1 cellular context compared by ENCODE assay signal in genomic region chr1:201955009-201955749, GRCh38.
A peak's percentile ranks its signal among the peaks of the same experiment; 100 is the strongest.
TF ChIP-seq lines count a peak whose summit lies in the region.

TSS of gene TIMM17A (plus strand) at chr1:201955503. CDS start at chr1:201955527, 24 bp downstream.

TF ChIP-seq in GM12878, 131 proteins besides CTCF, POLR2A, EP300 and RAD21 (continued from another document and continues in another):
- no peak for TF ChIP-seq CUX1 (IDR thresholded peaks at IDR 0.05; ENCODE audit: insufficient replicate concordance, low read depth, low read length)
- 0 out of 2 replicates have a peak, but pooled peaks have one; percentile 11 for TF ChIP-seq TCF12 (IDR thresholded peaks at IDR 0.05; ENCODE audit: low read depth, low read length)
- TF ChIP-seq ZBTB40 (IDR thresholded peaks at IDR 0.05; ENCODE audit: borderline replicate concordance), result peak; percentile 81; the same call in 1 of the 2 replicates
- no peak for TF ChIP-seq SIX5 (IDR thresholded peaks at IDR 0.05; ENCODE audit: low read depth, low read length, severe bottlenecking)
- peak; percentile 50; the same call in 1 of the 2 replicates for TF ChIP-seq HCFC1 (IDR thresholded peaks at IDR 0.05; ENCODE audit: low read length)
- no peak for TF ChIP-seq SMC3 (IDR thresholded peaks at IDR 0.05; ENCODE audit: borderline replicate concordance, low read length)
- TF ChIP-seq MTA2 (IDR thresholded peaks at IDR 0.05; ENCODE audit: low read depth), result peak; percentile 74
- TF ChIP-seq PAX8 (IDR thresholded peaks at IDR 0.05), result no peak
- TF ChIP-seq FOS (IDR thresholded peaks at IDR 0.05; ENCODE audit: borderline replicate concordance, extremely low read depth, insufficient read length), result no peak
- TF ChIP-seq CREB1 (IDR thresholded peaks at IDR 0.05; ENCODE audit: low read depth), result peak; percentile 80
- TF ChIP-seq ZNF592 (IDR thresholded peaks at IDR 0.05), result no peak
- no peak for TF ChIP-seq CHD1 (IDR thresholded peaks at IDR 0.05; ENCODE audit: low read depth, low read length)
- no peak; the same call in 1 of the 2 replicates for TF ChIP-seq BRCA1 (IDR thresholded peaks at IDR 0.05; ENCODE audit: low read depth, low read length)
- TF ChIP-seq CBX5 (IDR thresholded peaks at IDR 0.05; ENCODE audit: low read depth), result no peak
- TF ChIP-seq ETV6 (conservative IDR thresholded peaks at IDR 0.05 in 1 of 2, IDR thresholded peaks at IDR 0.05 in 1 of 2; ENCODE audit: borderline replicate concordance in 1 of 2, low read depth in 1 of 2), result no peak
- peak; percentile 63; the same call in 1 of the 2 replicates for TF ChIP-seq YBX1 (IDR thresholded peaks at IDR 0.05)
- TF ChIP-seq MEF2B (IDR thresholded peaks at IDR 0.05; ENCODE audit: partially characterized antibody, poor library complexity, severe bottlenecking), result peak; percentile 23
- TF ChIP-seq SMAD5 (IDR thresholded peaks at IDR 0.05; ENCODE audit: low read depth), result peak; percentile 84
- TF ChIP-seq CEBPB (IDR thresholded peaks at IDR 0.05; ENCODE audit: borderline replicate concordance in 1 of 2, low read depth in 2 of 2, low read length in 2 of 2), result no peak
- TF ChIP-seq ZBED1 (IDR thresholded peaks at IDR 0.05; ENCODE audit: borderline replicate concordance), result 0 out of 2 replicates have a peak, but pooled peaks have one; percentile 36
- TF ChIP-seq ZNF384 (IDR thresholded peaks at IDR 0.05; ENCODE audit: borderline replicate concordance, low read depth, low read length), result no peak
- no peak for TF ChIP-seq ZBTB11 (CRISPR knock-in tag; IDR thresholded peaks at IDR 0.05)
- peak; percentile 40; the same call in 1 of the 2 replicates for TF ChIP-seq BCL11A (IDR thresholded peaks at IDR 0.05; ENCODE audit: low read depth, low read length)
- no peak for TF ChIP-seq E2F8 (IDR thresholded peaks at IDR 0.05; ENCODE audit: low read depth, partially characterized antibody)
- TF ChIP-seq RB1 (IDR thresholded peaks at IDR 0.05; ENCODE audit: borderline replicate concordance), result 0 out of 2 replicates have a peak, but pooled peaks have one; percentile 19
- peak; percentile 43 to 78 for TF ChIP-seq BHLHE40 (IDR thresholded peaks at IDR 0.05; ENCODE audit: borderline replicate concordance in 1 of 2, low read depth in 2 of 2, low read length in 1 of 2)
- peak; percentile 85; the same call in 1 of the 2 replicates for TF ChIP-seq LARP7 (IDR thresholded peaks at IDR 0.05)
- TF ChIP-seq POLR2AphosphoS5 (IDR thresholded peaks at IDR 0.05; ENCODE audit: low read length), result peak; percentile 99
- TF ChIP-seq EED (IDR thresholded peaks at IDR 0.05; ENCODE audit: low read depth), result no peak
- peak; percentile 53 to 69 for TF ChIP-seq IKZF2 (IDR thresholded peaks at IDR 0.05)
- TF ChIP-seq ESRRA (IDR thresholded peaks at IDR 0.05; ENCODE audit: low read length), result no peak
- TF ChIP-seq CBFB (IDR thresholded peaks at IDR 0.05; ENCODE audit: low read depth), result peak; percentile 85; the same call in 1 of the 2 replicates
- TF ChIP-seq SMARCA5 (IDR thresholded peaks at IDR 0.05), result no peak
- peak; percentile 95 for TF ChIP-seq MLLT1 (IDR thresholded peaks at IDR 0.05)
- TF ChIP-seq E2F4 (IDR thresholded peaks at IDR 0.05; ENCODE audit: low read depth, low read length), result 0 out of 2 replicates have a peak, but pooled peaks have one; percentile 11
- TF ChIP-seq HDAC6 (IDR thresholded peaks at IDR 0.05; ENCODE audit: unreplicated experiment), result no peak
